ENCODE assay signal across 1 cellular context in genomic region chr2:240920783-240921231, GRCh38.
TF ChIP-seq lines count a peak whose summit lies in the region.

No MANE protein-coding gene starts in this region.

TF ChIP-seq in HepG2, 621 proteins besides CTCF, POLR2A, EP300 and RAD21:
- TF ChIP-seq, protein P1, sequence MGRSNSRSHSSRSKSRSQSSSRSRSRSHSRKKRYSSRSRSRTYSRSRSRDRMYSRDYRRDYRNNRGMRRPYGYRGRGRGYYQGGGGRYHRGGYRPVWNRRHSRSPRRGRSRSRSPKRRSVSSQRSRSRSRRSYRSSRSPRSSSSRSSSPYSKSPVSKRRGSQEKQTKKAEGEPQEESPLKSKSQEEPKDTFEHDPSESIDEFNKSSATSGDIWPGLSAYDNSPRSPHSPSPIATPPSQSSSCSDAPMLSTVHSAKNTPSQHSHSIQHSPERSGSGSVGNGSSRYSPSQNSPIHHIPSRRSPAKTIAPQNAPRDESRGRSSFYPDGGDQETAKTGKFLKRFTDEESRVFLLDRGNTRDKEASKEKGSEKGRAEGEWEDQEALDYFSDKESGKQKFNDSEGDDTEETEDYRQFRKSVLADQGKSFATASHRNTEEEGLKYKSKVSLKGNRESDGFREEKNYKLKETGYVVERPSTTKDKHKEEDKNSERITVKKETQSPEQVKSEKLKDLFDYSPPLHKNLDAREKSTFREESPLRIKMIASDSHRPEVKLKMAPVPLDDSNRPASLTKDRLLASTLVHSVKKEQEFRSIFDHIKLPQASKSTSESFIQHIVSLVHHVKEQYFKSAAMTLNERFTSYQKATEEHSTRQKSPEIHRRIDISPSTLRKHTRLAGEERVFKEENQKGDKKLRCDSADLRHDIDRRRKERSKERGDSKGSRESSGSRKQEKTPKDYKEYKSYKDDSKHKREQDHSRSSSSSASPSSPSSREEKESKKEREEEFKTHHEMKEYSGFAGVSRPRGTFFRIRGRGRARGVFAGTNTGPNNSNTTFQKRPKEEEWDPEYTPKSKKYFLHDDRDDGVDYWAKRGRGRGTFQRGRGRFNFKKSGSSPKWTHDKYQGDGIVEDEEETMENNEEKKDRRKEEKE (IDR thresholded peaks at IDR 0.05), result no peak
- no peak for TF ChIP-seq ZNF790 (CRISPR knock-in tag; IDR thresholded peaks at IDR 0.05; ENCODE audit: borderline replicate concordance)
- no peak for TF ChIP-seq ZNF431 (CRISPR knock-in tag; IDR thresholded peaks at IDR 0.05; ENCODE audit: borderline replicate concordance, low read depth)
- no peak for TF ChIP-seq ZMYM4 (CRISPR knock-in tag; IDR thresholded peaks at IDR 0.05)
- TF ChIP-seq ZNF292 (CRISPR knock-in tag; IDR thresholded peaks at IDR 0.05; ENCODE audit: borderline replicate concordance, low read depth), result no peak
- no peak for TF ChIP-seq CAMTA2 (CRISPR knock-in tag; IDR thresholded peaks at IDR 0.05; ENCODE audit: borderline replicate concordance)
- no peak for TF ChIP-seq ZNF484 (CRISPR knock-in tag; IDR thresholded peaks at IDR 0.05; ENCODE audit: borderline replicate concordance, low read depth)
- no peak for TF ChIP-seq ZKSCAN1 (IDR thresholded peaks at IDR 0.05; ENCODE audit: low read length)
- TF ChIP-seq ZNF792 (CRISPR knock-in tag; IDR thresholded peaks at IDR 0.05), result no peak
- TF ChIP-seq ZNF143 (CRISPR knock-in tag; IDR thresholded peaks at IDR 0.05), result no peak
- no peak for TF ChIP-seq BRD4 (CRISPR knock-in tag; IDR thresholded peaks at IDR 0.05)
- no peak for TF ChIP-seq CEBPB (IDR thresholded peaks at IDR 0.05; ENCODE audit: borderline replicate concordance, low read depth, low read length)
- no peak for TF ChIP-seq ZBTB39 (CRISPR knock-in tag; IDR thresholded peaks at IDR 0.05)
- TF ChIP-seq U2AF2 (IDR thresholded peaks at IDR 0.05; ENCODE audit: low read depth, low read length), result no peak
- TF ChIP-seq ZZZ3 (CRISPR knock-in tag; IDR thresholded peaks at IDR 0.05; ENCODE audit: borderline replicate concordance), result no peak
- TF ChIP-seq, protein P2, sequence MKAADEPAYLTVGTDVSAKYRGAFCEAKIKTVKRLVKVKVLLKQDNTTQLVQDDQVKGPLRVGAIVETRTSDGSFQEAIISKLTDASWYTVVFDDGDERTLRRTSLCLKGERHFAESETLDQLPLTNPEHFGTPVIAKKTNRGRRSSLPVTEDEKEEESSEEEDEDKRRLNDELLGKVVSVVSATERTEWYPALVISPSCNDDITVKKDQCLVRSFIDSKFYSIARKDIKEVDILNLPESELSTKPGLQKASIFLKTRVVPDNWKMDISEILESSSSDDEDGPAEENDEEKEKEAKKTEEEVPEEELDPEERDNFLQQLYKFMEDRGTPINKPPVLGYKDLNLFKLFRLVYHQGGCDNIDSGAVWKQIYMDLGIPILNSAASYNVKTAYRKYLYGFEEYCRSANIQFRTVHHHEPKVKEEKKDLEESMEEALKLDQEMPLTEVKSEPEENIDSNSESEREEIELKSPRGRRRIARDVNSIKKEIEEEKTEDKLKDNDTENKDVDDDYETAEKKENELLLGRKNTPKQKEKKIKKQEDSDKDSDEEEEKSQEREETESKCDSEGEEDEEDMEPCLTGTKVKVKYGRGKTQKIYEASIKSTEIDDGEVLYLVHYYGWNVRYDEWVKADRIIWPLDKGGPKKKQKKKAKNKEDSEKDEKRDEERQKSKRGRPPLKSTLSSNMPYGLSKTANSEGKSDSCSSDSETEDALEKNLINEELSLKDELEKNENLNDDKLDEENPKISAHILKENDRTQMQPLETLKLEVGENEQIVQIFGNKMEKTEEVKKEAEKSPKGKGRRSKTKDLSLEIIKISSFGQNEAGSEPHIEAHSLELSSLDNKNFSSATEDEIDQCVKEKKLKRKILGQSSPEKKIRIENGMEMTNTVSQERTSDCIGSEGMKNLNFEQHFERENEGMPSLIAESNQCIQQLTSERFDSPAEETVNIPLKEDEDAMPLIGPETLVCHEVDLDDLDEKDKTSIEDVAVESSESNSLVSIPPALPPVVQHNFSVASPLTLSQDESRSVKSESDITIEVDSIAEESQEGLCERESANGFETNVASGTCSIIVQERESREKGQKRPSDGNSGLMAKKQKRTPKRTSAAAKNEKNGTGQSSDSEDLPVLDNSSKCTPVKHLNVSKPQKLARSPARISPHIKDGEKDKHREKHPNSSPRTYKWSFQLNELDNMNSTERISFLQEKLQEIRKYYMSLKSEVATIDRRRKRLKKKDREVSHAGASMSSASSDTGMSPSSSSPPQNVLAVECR (CRISPR knock-in tag; IDR thresholded peaks at IDR 0.05; ENCODE audit: borderline replicate concordance), result no peak
- no peak for TF ChIP-seq ZNF572 (CRISPR knock-in tag; IDR thresholded peaks at IDR 0.05)
- TF ChIP-seq ZNF17 (CRISPR knock-in tag; IDR thresholded peaks at IDR 0.05), result no peak
- TF ChIP-seq TIGD3 (CRISPR knock-in tag; IDR thresholded peaks at IDR 0.05; ENCODE audit: borderline replicate concordance), result no peak
